In genomic region chr10:100775866-100776265, GRCh38 we compare ENCODE assay signal across 20 cellular contexts. TPM values are rescaled to one million over a fixed set of nuclear protein-coding genes. Genes with fewer than 3 reads are reported as not detected.
A peak's percentile ranks its signal among the peaks of the same experiment; 100 is the strongest.
DNase-seq lines count a peak whose midpoint lies in the region; ATAC-seq, FAIRE-seq and TF ChIP-seq lines count a peak whose summit lies in the region.
"Had no signal": no experiment of that assay in that cellular context is flagged by ENCODE, and none has a peak within 500 bp of the region (broad histone marks: within the 10 kb centered on the region; RNA-seq: fewer than 3 reads in every experiment).

No MANE protein-coding gene starts in this region.

- CTCF ChIA-PET in Panc1 (lab: Charles Lee) (interaction anchor here (1.4 kb wide), 1 partner anchor 103 kb away, joined by 3 read pairs; no protein-coding TSS in a partner anchor), H1 (lab: Charles Lee; ENCODE audit: partially characterized antibody) (interaction anchor here (0.7 to 3.8 kb wide), 11 partner anchors 9 to 206 kb away, joined by 3 to 15 read pairs (median 4); no protein-coding TSS in a partner anchor)

- H3K23ac ChIP-seq in H1 (ENCODE audit: insufficient read length), result no peak overlapping the region

- peak overlapping the region; percentile 86 for H2BK12ac ChIP-seq in H1 (ENCODE audit: low read depth, low read length)

- peaks cover 70% of the 10 kb centered on the region for H3K27me3 Mint-ChIP-seq in neural crest cell (ENCODE audit: low read depth)

- intact Hi-C loops in Panc1 (cut with micrococcal nuclease; ENCODE audit: unreplicated experiment), result no loop called here

- H3K4me1 ChIP-seq in Panc1 (ENCODE audit: control insufficient read depth, insufficient read depth, low read length) (peaks cover 10% of the 10 kb centered on the region), H1 (replicated peaks in 1 of 4; ENCODE audit: control insufficient read depth in 3 of 4, insufficient read depth in 4 of 4, low read length in 3 of 4) (peaks cover 3 to 10% (median 9%) of the 10 kb centered on the region in 4 experiments; a peak in 5 of 7 replicates)

- TF ChIP-seq EP300 in H1 (IDR thresholded peaks at IDR 0.05; ENCODE audit: borderline replicate concordance in 1 of 2, low read depth in 2 of 2, low read length in 2 of 2), result no peak

- no peak overlapping the region for H4K91ac ChIP-seq in H1 (replicated peaks; ENCODE audit: insufficient read length, low read length)

- ATAC-seq in Panc1, result no peak
- no peak for ATAC-seq in HG03045 (IDR thresholded peaks at IDR 0.05; ENCODE audit: unreplicated experiment)
- ATAC-seq: HCT116 had no signal

- H3K9me3 Mint-ChIP-seq in neural crest cell, result peaks cover 4% of the 10 kb centered on the region
- H3K9me3 Mint-ChIP-seq: CD8-positive, alpha-beta memory T cell had no signal

- H3K27me3 ChIP-seq in Panc1 (ENCODE audit: control insufficient read depth, insufficient read depth, low read length), result no peaks in the 10 kb centered on the region
- H3K27me3 ChIP-seq in H1 (replicated peaks in 1 of 4; ENCODE audit: control insufficient read depth in 3 of 4, extremely low read depth in 1 of 4, insufficient read depth in 3 of 4, low read length in 3 of 4), result peaks cover 0 to 8% (median 0%) of the 10 kb centered on the region in 4 experiments; a peak in 2 of 7 replicates

- no peak overlapping the region for H3K4ac ChIP-seq in H1 (replicated peaks; ENCODE audit: insufficient read length, low read depth, low read length)

- no peak for FAIRE-seq in H1 (lab: Jason Lieb, UNC)
- FAIRE-seq: D721Med, GM12892 had no signal

- H2BK5ac ChIP-seq in H1 (ENCODE audit: low read depth, low read length), result peak overlapping the region; percentile 18; the same call in 1 of the 2 replicates

- no peak overlapping the region for H3K9ac ChIP-seq in H1 (replicated peaks in 1 of 4; ENCODE audit: extremely low read depth in 1 of 4, low read depth in 3 of 4, low read length in 3 of 4)

- POLR2A ChIA-PET in Panc1 (lab: Charles Lee) (interaction anchor here (0.5 kb wide), 1 partner anchor 1753 kb away, joined by 11 read pairs; no protein-coding TSS in a partner anchor), H1 (lab: Charles Lee; ENCODE audit: partially characterized antibody) (interaction anchor here (0.8 kb wide), 1 partner anchor 10 kb away, joined by 4 read pairs; no protein-coding TSS in a partner anchor)

- no peak for DNase-seq in Panc1 (ENCODE audit: low read depth, low spot score)
- DNase-seq in H1 (ENCODE audit: low read depth in 1 of 2, low spot score in 2 of 2), result no peak
- no peak for DNase-seq in neural crest cell (ENCODE audit: low read depth, low spot score)
- no peak for DNase-seq in GDM1 (lab: John Stamatoyannopoulos, UW)
- no peak for DNase-seq in DMS153 (lab: John Stamatoyannopoulos, UW)
- DNase-seq: C1 segment of cervical spinal cord; CD8-positive, alpha-beta memory T cell; DMS 273 treated with DMSO at 0.1 percent for 48 hours; DMS53; DMS79 treated with DMSO at 0.1 percent for 48 hours; H9 had no signal

- no peak overlapping the region for H2BK120ac ChIP-seq in H1 (replicated peaks; ENCODE audit: low read depth, low read length)

- TF ChIP-seq POLR2A in H1 (IDR thresholded peaks at IDR 0.05; ENCODE audit: control extremely low read depth in 1 of 2, low read depth in 2 of 2, low read length in 2 of 2), result no peak

- H2BK20ac ChIP-seq in H1 (ENCODE audit: low read length), result peak overlapping the region; percentile 74; the same call in 1 of the 2 replicates

- no peak for TF ChIP-seq RAD21 in H1 (IDR thresholded peaks at IDR 0.05 in 1 of 2, conservative IDR thresholded peaks at IDR 0.05 in 1 of 2; ENCODE audit: low read depth in 2 of 2, low read length in 2 of 2)

- no peak overlapping the region for H3K14ac ChIP-seq in H1 (ENCODE audit: insufficient read length)

- H3K27ac ChIP-seq in Panc1 (ENCODE audit: low read length) (peak overlapping the region; percentile 18; the same call in 1 of the 2 replicates), H1 (ENCODE audit: low read depth, low read length) (no peak overlapping the region)

- H2BK15ac ChIP-seq in H1 (ENCODE audit: low read length), result peak overlapping the region; percentile 67; the same call in 1 of the 2 replicates

- H3K36me3 ChIP-seq in Panc1 (ENCODE audit: control insufficient read depth, insufficient read depth, low read length), result peaks cover 4% of the 10 kb centered on the region
- no peaks in the 10 kb centered on the region for H3K36me3 ChIP-seq in H1 (ENCODE audit: control insufficient read depth in 2 of 4, insufficient read depth in 4 of 4, low read length in 3 of 4)

- no peaks in the 10 kb centered on the region for H3K23me2 ChIP-seq in H1 (ENCODE audit: low read depth, low read length)

- TF ChIP-seq CTCF in Panc1 (IDR thresholded peaks at IDR 0.05), result no peak
- TF ChIP-seq CTCF in H1 (IDR thresholded peaks at IDR 0.05; ENCODE audit: control extremely low read depth in 1 of 3, insufficient read depth in 1 of 3, low read depth in 1 of 3, low read length in 3 of 3), result no peak
- no peak for TF ChIP-seq CTCF in neural crest cell (conservative IDR thresholded peaks at IDR 0.05)

- no peaks in the 10 kb centered on the region for H3K9me3 ChIP-seq in Panc1 (ENCODE audit: control insufficient read depth, insufficient read depth, low read depth, low read length)
- no peaks in the 10 kb centered on the region for H3K9me3 ChIP-seq in H1 (ENCODE audit: insufficient read depth in 2 of 2, low read depth in 1 of 2, low read length in 1 of 2)

- H3K4me3 ChIP-seq in Panc1 (ENCODE audit: low read depth in 2 of 2, low read length in 2 of 2), result no peak overlapping the region
- no peak overlapping the region for H3K4me3 ChIP-seq in H1 (ENCODE audit: extremely low read depth in 1 of 4, insufficient read depth in 2 of 4, low read depth in 3 of 4, low read length in 4 of 4)

- peak overlapping the region in 1 of 2 experiments; percentile 58; a peak in 1 of 4 replicates for H3K4me2 ChIP-seq in H1 (ENCODE audit: insufficient read depth in 1 of 2, low read depth in 2 of 2, low read length in 2 of 2)

- no peak overlapping the region for H3K4me3 Mint-ChIP-seq in neural crest cell
- H3K4me3 Mint-ChIP-seq: CD8-positive, alpha-beta memory T cell; H9 had no signal

- H3K36me3 Mint-ChIP-seq in neural crest cell (ENCODE audit: low read depth), result no peaks in the 10 kb centered on the region
- H3K36me3 Mint-ChIP-seq: CD8-positive, alpha-beta memory T cell had no signal

- peak overlapping the region; percentile 82; the same call in 1 of the 2 replicates for H2AK5ac ChIP-seq in H1 (ENCODE audit: low read depth, low read length)

- no peak overlapping the region for H2AFZ ChIP-seq in H1 (ENCODE audit: low read length)

- no peaks in the 10 kb centered on the region for H3K79me2 ChIP-seq in H1 (ENCODE audit: control insufficient read depth in 1 of 2, insufficient read depth in 2 of 2, low read length in 2 of 2)

- no peak overlapping the region for H4K8ac ChIP-seq in H1 (ENCODE audit: extremely low read depth, insufficient read depth, low read length)

- no peaks in the 10 kb centered on the region for H4K20me1 ChIP-seq in H1 (replicated peaks in 1 of 2; ENCODE audit: control insufficient read depth in 1 of 2, insufficient read depth in 2 of 2, low read length in 2 of 2)

- H3K79me1 ChIP-seq in H1 (ENCODE audit: low read depth, low read length), result no peaks in the 10 kb centered on the region

- H3K27ac Mint-ChIP-seq in neural crest cell (ENCODE audit: unreplicated experiment), result peak overlapping the region; percentile 5
- H3K27ac Mint-ChIP-seq: CD8-positive, alpha-beta memory T cell had no signal

- WGBS in H1 (ENCODE audit: extremely low coverage in 1 of 2, insufficient coverage in 1 of 2, insufficient read length in 1 of 2, insufficient replicate concordance in 2 of 2, low coverage in 1 of 2, low lambda C conversion rate in 2 of 2, missing lambda C conversion rate in 1 of 2), 2 experiments, result 96% methylated on average over 4 of the region's 4 CpGs; no CpG with 5 or more reads in 1 of the 2 experiments

- in situ Hi-C loops in Panc1 (cut with HindIII; ENCODE audit: low pct_unique_long_range_greater_than_20kb, low sequenced_read_pairs), result no loop called here

- no peak overlapping the region for H3K56ac ChIP-seq in H1 (replicated peaks; ENCODE audit: insufficient read length, low read depth, low read length)

- no TSS peak for BruUV-seq in Panc1 (replicated peaks; lab: Mats Ljungman, UMichigan)

- H3K18ac ChIP-seq in H1 (ENCODE audit: extremely low read depth, low read length), result peak overlapping the region; percentile 65; the same call in 1 of the 2 replicates

- no peak overlapping the region for H4K5ac ChIP-seq in H1 (ENCODE audit: insufficient read length, low read depth, low read length)

- peaks cover 19% of the 10 kb centered on the region for H3K4me1 Mint-ChIP-seq in neural crest cell
- H3K4me1 Mint-ChIP-seq: CD8-positive, alpha-beta memory T cell had no signal

TF ChIP-seq in H1, 55 proteins besides CTCF, POLR2A, EP300 and RAD21 (continues in another document):
- TF ChIP-seq FOSL1 (IDR thresholded peaks at IDR 0.05; ENCODE audit: insufficient read depth, low read depth, low read length), result no peak
- TF ChIP-seq NRF1 (IDR thresholded peaks at IDR 0.05; ENCODE audit: low read depth, low read length), result no peak
- no peak for TF ChIP-seq SIN3A (conservative IDR thresholded peaks at IDR 0.05 in 1 of 2, IDR thresholded peaks at IDR 0.05 in 1 of 2; ENCODE audit: low read depth in 1 of 2, low read length in 2 of 2)
- no peak for TF ChIP-seq RNF2 (IDR thresholded peaks at IDR 0.05; ENCODE audit: borderline replicate concordance, low read depth, low read length, missing control alignments, poor library complexity, severe bottlenecking)

RNA-seq across cellular contexts. Expression of gene PAX2, which starts 30.5 kb away (rescaled TPM):
- 72.3 TPM for total RNA-seq in Panc1 (2021; ENCODE audit: unreplicated experiment)
- polyA plus RNA-seq in Panc1 (2012; ENCODE audit: insufficient read length), result 71.5 TPM
- total RNA-seq in H1 (2021; fragmentation: NEBNext Ultra II Directional; extraction: Animal tissue kit (Norgen Biotek cat#: 25700)), result not detected in 2 replicates
- polyA plus RNA-seq in H1 (2011; rRNA removed), result 0.02 TPM in 1 of 2 replicates, not detected in the other
- not detected for polyA plus RNA-seq in H1 (2011; cell fraction: cytosol; rRNA removed)
- polyA plus RNA-seq in H1 (2011; cell fraction: nucleus; rRNA removed), result not detected
- 0.05 TPM in 1 of 4 replicates, not detected in the others for polyA plus RNA-seq in H1 (2012, experiment 1 of 2)
- polyA plus RNA-seq in H1 (2012, experiment 2 of 2), result not detected
- not detected for polyA plus RNA-seq in H1 (2013, experiment 1 of 2)
- 0.06 TPM for polyA plus RNA-seq in H1 (2013, experiment 2 of 2)
- not detected in 2 replicates for polyA minus RNA-seq in H1 (2011; rRNA and poly(A)+ RNA removed)
- polyA minus RNA-seq in H1 (2011; cell fraction: cytosol; rRNA and poly(A)+ RNA removed), result not detected
- polyA minus RNA-seq in H1 (2011; cell fraction: nucleus; rRNA and poly(A)+ RNA removed), result not detected
- total RNA-seq in neural crest cell, result 1.0 and 1.5 TPM in 2 replicates
- total RNA-seq: A172, A673, Daoy, H4, H9 had no signal
- polyA plus RNA-seq: BJ; CD8-positive, alpha-beta memory T cell had no signal

Comparison
In these comparisons a context has a peak if more than half of its experiments do, and no peak if none do; other contexts are left out.
1. RNA of gene PAX2, which starts 30.5 kb away (total RNA-seq): 72.3 TPM in Panc1 (single experiment); 1.0 to 1.5 TPM in neural crest cell and not detected in H1; every median in the first group is over 10 times any median in the second.